12 cellular contexts compared by ENCODE assay signal in genomic region chr19:18338471-18339001, GRCh38. TPM values are rescaled to one million over a fixed set of nuclear protein-coding genes. Genes with fewer than 3 reads are reported as not detected.
DNase-seq lines count a peak whose midpoint lies in the region; ATAC-seq and TF ChIP-seq lines count a peak whose summit lies in the region.
"Had no signal": no experiment of that assay in that cellular context is flagged by ENCODE, and none has a peak within 500 bp of the region (broad histone marks: within the 10 kb centered on the region; RNA-seq: fewer than 3 reads in every experiment).

No MANE protein-coding gene starts in this region.

- TF ChIP-seq CTCF in fibroblast of the aortic adventitia (IDR thresholded peaks at IDR 0.05; ENCODE audit: insufficient read depth, low read length): no peak
- TF ChIP-seq CTCF in gastrocnemius medialis (IDR thresholded peaks at IDR 0.05 in 4 of 5, conservative IDR thresholded peaks at IDR 0.05 in 1 of 5): no peak

- no peaks in the 10 kb centered on the region for H3K36me3 ChIP-seq in gastrocnemius medialis
- H3K36me3 ChIP-seq: SJSA1 had no signal

- no peaks in the 10 kb centered on the region for H3K27me3 ChIP-seq in gastrocnemius medialis
- H3K27me3 ChIP-seq: SJSA1 had no signal

- no peaks in the 10 kb centered on the region for H3K9me3 ChIP-seq in gastrocnemius medialis
- H3K9me3 ChIP-seq: SJSA1 had no signal

- H3K9me3 Mint-ChIP-seq in activated naive CD4-positive, alpha-beta T cell treated with anti-CD3 and anti-CD28 coated beads, Interleukin-2, amount 10 ng/mL, durations not matched to agents 7 days and 5 days: no peaks in the 10 kb centered on the region

- no peak overlapping the region for H3K27ac Mint-ChIP-seq in activated naive CD4-positive, alpha-beta T cell treated with anti-CD3 and anti-CD28 coated beads, Interleukin-2, amount 10 ng/mL, durations not matched to agents 7 days and 5 days

- intact Hi-C loops in gastrocnemius medialis (cut with DNase I; ENCODE audit: low total_unique reads): no loop called here

- in situ Hi-C loops in gastrocnemius medialis (cut with MboI; ENCODE audit: low sequenced_read_pairs in 4 of 4): no loop called here

- no peak for TF ChIP-seq POLR2A in gastrocnemius medialis (IDR thresholded peaks at IDR 0.05)

- ATAC-seq in gastrocnemius medialis: no peak
- ATAC-seq in GM18520 (IDR thresholded peaks at IDR 0.05; ENCODE audit: unreplicated experiment): no peak

- peak overlapping the region; percentile 66 to 89 (median 86) for H3K27ac ChIP-seq in gastrocnemius medialis
- H3K27ac ChIP-seq: parathyroid adenoma, SJSA1 had no signal

- H3K36me3 Mint-ChIP-seq in activated naive CD4-positive, alpha-beta T cell treated with anti-CD3 and anti-CD28 coated beads, Interleukin-2, amount 10 ng/mL, durations not matched to agents 7 days and 5 days: peaks cover 4% of the 10 kb centered on the region

- H3K4me1 ChIP-seq in gastrocnemius medialis: peaks cover 0 to 5% of the 10 kb centered on the region in 2 donors

- H3K4me1 Mint-ChIP-seq in activated naive CD4-positive, alpha-beta T cell treated with anti-CD3 and anti-CD28 coated beads, Interleukin-2, amount 10 ng/mL, durations not matched to agents 7 days and 5 days: peaks cover 21% of the 10 kb centered on the region

- H3K4me3 Mint-ChIP-seq in activated naive CD4-positive, alpha-beta T cell treated with anti-CD3 and anti-CD28 coated beads, Interleukin-2, amount 10 ng/mL, durations not matched to agents 7 days and 5 days: peak overlapping the region; percentile 46

- no peak for DNase-seq in activated naive CD4-positive, alpha-beta T cell treated with anti-CD3 and anti-CD28 coated beads, Interleukin-2, amount 10 ng/mL, durations not matched to agents 7 days and 5 days
- no peak for DNase-seq in activated naive CD4-positive, alpha-beta T cell treated with Interleukin-2 at 50 U/mL for 16 hours
- DNase-seq in fibroblast of the aortic adventitia (ENCODE audit: low read depth) (peak; percentile 39), gastrocnemius medialis (no peak), OCI-M1 (lab: John Stamatoyannopoulos, UW) (no peak)
- DNase-seq: cerebellar nuclear complex; NCI-H1436 treated with DMSO at 0.1 percent for 48 hours; stimulated activated CD4-positive, alpha-beta T cell treated with anti-CD3 and anti-CD28 coated beads, Interleukin-15, amount 100 ng/mL, for 24 hours had no signal

- CTCF ChIA-PET in activated naive CD4-positive, alpha-beta T cell treated with anti-CD3 and anti-CD28 coated beads, Interleukin-2, amount 10 ng/mL, durations not matched to agents 7 days and 5 days (lab: Charles Lee): interaction anchor here (1.3 to 2.6 kb wide), 4 partner anchors 10 to 73 kb away, joined by 4 to 18 read pairs (median 12); no protein-coding TSS in a partner anchor

- peaks cover 17% of the 10 kb centered on the region for H3K27me3 Mint-ChIP-seq in activated naive CD4-positive, alpha-beta T cell treated with anti-CD3 and anti-CD28 coated beads, Interleukin-2, amount 10 ng/mL, durations not matched to agents 7 days and 5 days

- H3K4me3 ChIP-seq in fibroblast of the aortic adventitia (ENCODE audit: low read depth, low read length): no peak overlapping the region
- no peak overlapping the region for H3K4me3 ChIP-seq in gastrocnemius medialis
- H3K4me3 ChIP-seq: SJSA1 had no signal

RNA-seq across cellular contexts. Expression of gene PGPEP1, which starts 1.9 kb away (rescaled TPM):
- total RNA-seq in fibroblast of the aortic adventitia (ENCODE audit: low replicate concordance) (9.6 and 27.2 TPM in 2 replicates), gastrocnemius medialis (10 to 100 TPM; 11.7 to 42.3 (median 23.6) TPM)

RNA-seq across cellular contexts. Expression of gene LSM4, which starts 15.7 kb away (rescaled TPM):
- total RNA-seq in fibroblast of the aortic adventitia (ENCODE audit: low replicate concordance): 113 and 119 TPM in 2 replicates
- 100 to 1,000 TPM; 122 to 294 (median 193) TPM for total RNA-seq in gastrocnemius medialis

RNA-seq across cellular contexts. Expression of gene GDF15, which starts 47.4 kb away (rescaled TPM):
- 23.8 and 27.6 TPM in 2 replicates for total RNA-seq in fibroblast of the aortic adventitia (ENCODE audit: low replicate concordance)
- 1 to 10 TPM in 2 of 4 donors, not detected in 2; 1.4 to 2.7 TPM for total RNA-seq in gastrocnemius medialis
- total RNA-seq: frontal cortex had no signal

RNA-seq across cellular contexts. Expression of gene JUND, which starts 57.1 kb away (rescaled TPM):
- total RNA-seq in fibroblast of the aortic adventitia (ENCODE audit: low replicate concordance): 61.9 and 85.6 TPM in 2 replicates
- 100 to 1,000 TPM in 3 of 4 donors, 10 to 100 TPM in 1; 67.2 to 258 (median 221) TPM for total RNA-seq in gastrocnemius medialis

RNA-seq across cellular contexts. Expression of gene LRRC25, which starts 58.9 kb away (rescaled TPM):
- total RNA-seq in fibroblast of the aortic adventitia (ENCODE audit: low replicate concordance) (0.09 TPM in 1 of 2 replicates, not detected in the other), gastrocnemius medialis (1 to 10 TPM in 3 of 4 donors, under 1 TPM in 1; 0.34 to 4.2 (median 2.3) TPM)
- total RNA-seq: SJSA1 had no signal
